ENCODE assay signal across 21 cellular contexts in the genomic region with DNA sequence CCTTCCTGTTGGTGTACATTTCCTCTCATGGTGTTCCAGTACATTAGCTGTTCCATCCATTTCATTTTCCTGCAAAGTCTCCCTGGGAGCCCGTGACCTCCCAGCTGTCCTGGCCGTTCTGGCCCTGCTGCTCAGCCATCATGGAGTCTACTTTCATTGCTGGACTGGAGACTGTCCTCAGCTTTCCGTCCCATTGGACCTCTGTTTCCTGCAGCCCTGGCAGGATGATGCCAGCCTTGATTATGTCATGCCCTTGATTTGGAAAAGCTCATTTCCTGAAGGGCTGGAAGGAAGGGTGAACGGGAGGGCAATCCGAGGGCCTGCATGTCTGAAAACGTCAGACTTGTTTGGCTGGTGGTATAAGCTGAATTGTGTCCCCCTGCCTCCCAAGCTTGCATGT.
DNase-seq lines count a peak whose midpoint lies in the region; ATAC-seq, FAIRE-seq and TF ChIP-seq lines count a peak whose summit lies in the region.
"Had no signal": no experiment of that assay in that cellular context is flagged by ENCODE, and none has a peak within 500 bp of the region (broad histone marks: within the 10 kb centered on the region; RNA-seq: fewer than 3 reads in every experiment).

No MANE protein-coding gene starts in this region.

- no peaks in the 10 kb centered on the region for H4K20me1 ChIP-seq in IMR-90 (ENCODE audit: insufficient read depth, low read length)
- no peaks in the 10 kb centered on the region for H4K20me1 ChIP-seq in endothelial cell of umbilical vein (replicated peaks; ENCODE audit: control insufficient read depth, extremely low read depth, insufficient read depth, low read length)

- in situ Hi-C loops in IMR-90 (cut with MboI; ENCODE audit: low sequenced_read_pairs) (no loop called here), transverse colon (cut with MboI; ENCODE audit: low pct_ligation_motif_present in 1 of 4, low pct_unique_long_range_greater_than_20kb in 1 of 4, low sequenced_read_pairs in 3 of 4) (no loop called here), KBM-7 (cut with MboI; ENCODE audit: low pct_unique_long_range_greater_than_20kb, low sequenced_read_pairs) (no loop called here)

- peak; percentile 12 for FAIRE-seq in endothelial cell of umbilical vein (lab: Jason Lieb, UNC)
- FAIRE-seq: A549, G401.6, GM12892, H54 had no signal

- H2AK9ac ChIP-seq in IMR-90 (replicated peaks; ENCODE audit: low read depth, low read length, poor library complexity), result no peak overlapping the region

- H3K79me1 ChIP-seq in IMR-90 (ENCODE audit: low read depth in 1 of 2, low read length in 2 of 2), result no peaks in the 10 kb centered on the region
- no peaks in the 10 kb centered on the region for H3K79me1 ChIP-seq in neuronal stem cell (ENCODE audit: low read depth, low read length)

- H2BK5ac ChIP-seq in IMR-90 (ENCODE audit: low read depth, low read length, poor library complexity, severe bottlenecking) (no peak overlapping the region), neuronal stem cell (ENCODE audit: low read length) (no peak overlapping the region)

- dilution Hi-C loops in IMR-90 (cut with HindIII; ENCODE audit: low sequenced_read_pairs, unreplicated experiment), result no loop called here
- dilution Hi-C loops in endothelial cell of umbilical vein (cut with MboI; ENCODE audit: extremely low pct_ligation_motif_present, low sequenced_read_pairs), result no loop called here

- no peak for TF ChIP-seq EP300 in transverse colon (IDR thresholded peaks at IDR 0.05; ENCODE audit: low read depth)

- no peak for TF ChIP-seq POLR2A in IMR-90 (IDR thresholded peaks at IDR 0.05; ENCODE audit: low read depth, low read length)
- TF ChIP-seq POLR2A in endothelial cell of umbilical vein (IDR thresholded peaks at IDR 0.05; ENCODE audit: low read depth, low read length), result no peak
- TF ChIP-seq POLR2A in transverse colon (IDR thresholded peaks at IDR 0.05), result no peak

- no peak overlapping the region for H2BK12ac ChIP-seq in neuronal stem cell (ENCODE audit: low read length)

- H3K36me3 ChIP-seq in IMR-90 (ENCODE audit: control insufficient read depth, insufficient read depth, low read length) (no peaks in the 10 kb centered on the region), endothelial cell of umbilical vein (ENCODE audit: control insufficient read depth in 2 of 2, extremely low read depth in 1 of 2, insufficient read depth in 2 of 2, low read length in 2 of 2) (no peaks in the 10 kb centered on the region), neuronal stem cell (replicated peaks in 1 of 2; ENCODE audit: control insufficient read depth in 2 of 2, insufficient read depth in 2 of 2, low read length in 2 of 2) (no peaks in the 10 kb centered on the region), transverse colon (no peaks in the 10 kb centered on the region), A673 (ENCODE audit: insufficient read depth, low read length, poor library complexity, severe bottlenecking) (no peaks in the 10 kb centered on the region)
- H3K36me3 ChIP-seq: HAP-1 had no signal

- H2BK15ac ChIP-seq in IMR-90 (ENCODE audit: low read depth, low read length) (no peak overlapping the region), neuronal stem cell (ENCODE audit: low read length) (no peak overlapping the region)

- no peaks in the 10 kb centered on the region for H3K79me2 ChIP-seq in endothelial cell of umbilical vein (ENCODE audit: control insufficient read depth, insufficient read depth, low read length)

- no peak overlapping the region for H3K14ac ChIP-seq in IMR-90 (replicated peaks; ENCODE audit: low read depth, low read length)
- no peak overlapping the region for H3K14ac ChIP-seq in neuronal stem cell (ENCODE audit: low read length)

- TF ChIP-seq CTCF in IMR-90 (conservative IDR thresholded peaks at IDR 0.05; ENCODE audit: low read depth, low read length), result no peak
- TF ChIP-seq CTCF in endothelial cell of umbilical vein (IDR thresholded peaks at IDR 0.05; ENCODE audit: extremely low read depth in 1 of 2, insufficient read depth in 1 of 2, low read depth in 1 of 2, low read length in 2 of 2), result no peak
- no peak for TF ChIP-seq CTCF in transverse colon (IDR thresholded peaks at IDR 0.05)
- no peak for TF ChIP-seq CTCF in A673 (conservative IDR thresholded peaks at IDR 0.05; ENCODE audit: low read depth, low read length)

- H3K9me3 ChIP-seq in IMR-90 (ENCODE audit: control insufficient read depth, insufficient read depth, low read length) (no peaks in the 10 kb centered on the region; the same call in 1 of the 2 replicates), endothelial cell of umbilical vein (replicated peaks; ENCODE audit: control insufficient read depth, insufficient read depth, low read length) (no peaks in the 10 kb centered on the region), neuronal stem cell (replicated peaks in 1 of 2; ENCODE audit: control insufficient read depth in 2 of 2, insufficient read depth in 1 of 2, low read depth in 1 of 2, low read length in 2 of 2) (peaks cover 0 to 8% of the 10 kb centered on the region in 2 donors), transverse colon (no peaks in the 10 kb centered on the region), A673 (ENCODE audit: low read depth, low read length, poor library complexity, severe bottlenecking) (no peaks in the 10 kb centered on the region)
- H3K9me3 ChIP-seq: A549, HAP-1 had no signal

- no TSS peak for BruUV-seq in IMR-90 (replicated peaks; lab: Mats Ljungman, UMichigan)
- no TSS peak for BruUV-seq in endothelial cell of umbilical vein (replicated peaks; lab: Mats Ljungman, UMichigan)
- BruUV-seq in A673 (replicated peaks; lab: Mats Ljungman, UMichigan), result no TSS peak

- H4K5ac ChIP-seq in IMR-90 (ENCODE audit: low read depth, low read length), result no peak overlapping the region

- no peak overlapping the region for H3K4ac ChIP-seq in IMR-90 (ENCODE audit: low read depth, low read length)
- no peak overlapping the region for H3K4ac ChIP-seq in neuronal stem cell (ENCODE audit: low read length)

- intact Hi-C loops in IMR-90 (cut with micrococcal nuclease) (no loop called here), endothelial cell of umbilical vein (cut with micrococcal nuclease) (no loop called here), transverse colon (cut with DNase I; ENCODE audit: low total_unique reads) (no loop called here), A673 (cut with micrococcal nuclease; ENCODE audit: unreplicated experiment) (no loop called here)

- H2BK120ac ChIP-seq in IMR-90 (ENCODE audit: low read depth, low read length) (no peak overlapping the region), neuronal stem cell (ENCODE audit: low read depth, low read length) (no peak overlapping the region)

- WGBS in IMR-90 (ENCODE audit: extremely low coverage in 2 of 2, insufficient read length in 1 of 2), 2 experiments, result 78% methylated on average over 4 of the region's 6 CpGs; no CpG with 5 or more reads in 1 of the 2 experiments
- WGBS in neuronal stem cell (ENCODE audit: extremely low coverage in 2 of 2, insufficient read length in 2 of 2, insufficient replicate concordance in 1 of 2), 2 donors, result no CpG with 5 or more reads among the region's 6 CpGs
- WGBS in transverse colon (ENCODE audit: low coverage in 1 of 2), 2 donors, result 66 to 71% methylated on average over 2 to 6 of the region's 6 CpGs

- no peak overlapping the region for H3K18ac ChIP-seq in IMR-90 (ENCODE audit: low read depth, low read length)
- H3K18ac ChIP-seq in neuronal stem cell (ENCODE audit: low read length), result no peak overlapping the region

- no peak overlapping the region for H4K8ac ChIP-seq in IMR-90 (ENCODE audit: low read depth in 2 of 2, low read length in 2 of 2)
- H4K8ac ChIP-seq in neuronal stem cell (ENCODE audit: low read depth, low read length), result no peak overlapping the region

- H2AK5ac ChIP-seq in IMR-90 (ENCODE audit: low read depth, low read length), result no peak overlapping the region
- H2AK5ac ChIP-seq in neuronal stem cell (ENCODE audit: low read depth, low read length), result peak overlapping the region; percentile 27

- DNase-seq in IMR-90 (no peak), endothelial cell of umbilical vein (ENCODE audit: low read depth, low spot score) (peak; percentile 38), neuronal stem cell (ENCODE audit: low spot score) (no peak), transverse colon (no peak), foreskin melanocyte (no peak), A673 (ENCODE audit: low spot score) (no peak), KBM-7 (no peak)
- DNase-seq: 8988T; C1 segment of cervical spinal cord; Calu3; CD4-positive, alpha-beta memory T cell; COR-L47; DMS53; DMS79 treated with DMSO at 0.1 percent for 48 hours; HFFc6 had no signal

- H3K23ac ChIP-seq in IMR-90 (ENCODE audit: low read depth, low read length) (no peak overlapping the region), neuronal stem cell (ENCODE audit: low read depth, low read length, poor library complexity) (no peak overlapping the region)

- H2AFZ ChIP-seq in IMR-90 (replicated peaks; ENCODE audit: low read length, poor library complexity) (peak overlapping the region; percentile 16), endothelial cell of umbilical vein (ENCODE audit: low read depth, low read length) (peak overlapping the region; percentile 62), neuronal stem cell (ENCODE audit: low read length) (no peak overlapping the region)
- H2AFZ ChIP-seq: GM23338 had no signal

- no peak for TF ChIP-seq RAD21 in IMR-90 (IDR thresholded peaks at IDR 0.05; ENCODE audit: low read length)

- H3K4me2 ChIP-seq in IMR-90 (ENCODE audit: low read depth, low read length) (no peak overlapping the region), endothelial cell of umbilical vein (ENCODE audit: insufficient read depth, low read length) (peak overlapping the region; percentile 30), neuronal stem cell (ENCODE audit: insufficient read depth, low read length, poor library complexity, severe bottlenecking) (no peak overlapping the region)
- H3K4me2 ChIP-seq: A549, GM23338 had no signal

- H3K56ac ChIP-seq in IMR-90 (ENCODE audit: extremely low read depth, insufficient read depth, low read length), result no peak overlapping the region

- H4K91ac ChIP-seq in IMR-90 (ENCODE audit: insufficient read depth, low read depth, low read length) (no peak overlapping the region), neuronal stem cell (ENCODE audit: low read depth, low read length, poor library complexity) (no peak overlapping the region)

- H3K4me3 ChIP-seq in IMR-90 (ENCODE audit: insufficient read depth, low read depth, low read length) (no peak overlapping the region), endothelial cell of umbilical vein (replicated peaks in 1 of 3; ENCODE audit: insufficient read depth in 1 of 3, low read depth in 1 of 3, low read length in 3 of 3) (no peak overlapping the region), neuronal stem cell (ENCODE audit: low read length in 2 of 2) (no peak overlapping the region), transverse colon (no peak overlapping the region), A673 (ENCODE audit: low read depth, low read length, poor library complexity, severe bottlenecking) (no peak overlapping the region)
- H3K4me3 ChIP-seq: A549, GM23338, HAP-1 had no signal

- no peak overlapping the region for H2BK20ac ChIP-seq in IMR-90 (ENCODE audit: low read depth, low read length)

- ATAC-seq in IMR-90 (ENCODE audit: low read depth), result no peak
- ATAC-seq: A549 had no signal

- H3K9ac ChIP-seq in IMR-90 (ENCODE audit: low read depth, low read length) (no peak overlapping the region), endothelial cell of umbilical vein (replicated peaks; ENCODE audit: extremely low read depth, insufficient read depth, low read length) (no peak overlapping the region), neuronal stem cell (ENCODE audit: low read depth, low read length, poor library complexity) (no peak overlapping the region)

- H3K27me3 ChIP-seq in IMR-90 (ENCODE audit: control insufficient read depth, insufficient read depth, low read length), result no peaks in the 10 kb centered on the region; the same call in 1 of the 2 replicates
- no peaks in the 10 kb centered on the region for H3K27me3 ChIP-seq in endothelial cell of umbilical vein (ENCODE audit: control insufficient read depth in 2 of 2, insufficient read depth in 2 of 2, low read length in 2 of 2)
- H3K27me3 ChIP-seq in neuronal stem cell (ENCODE audit: control insufficient read depth in 3 of 3, insufficient read depth in 3 of 3, low read depth in 1 of 3, low read length in 3 of 3), result no peaks in the 10 kb centered on the region
- no peaks in the 10 kb centered on the region for H3K27me3 ChIP-seq in transverse colon
- H3K27me3 ChIP-seq in A673 (replicated peaks; ENCODE audit: insufficient read depth, low read depth, low read length, poor library complexity), result no peaks in the 10 kb centered on the region

- POLR2A ChIA-PET in IMR-90 (lab: Charles Lee; ENCODE audit: unreplicated experiment), result no interaction called here
- POLR2A ChIA-PET in endothelial cell of umbilical vein (lab: Charles Lee), result no interaction called here
- POLR2A ChIA-PET in A673 (lab: Charles Lee; ENCODE audit: low non-redundant PET), result no interaction called here

- H3K9me1 ChIP-seq in IMR-90 (ENCODE audit: insufficient read depth, low read length) (no peaks in the 10 kb centered on the region), endothelial cell of umbilical vein (replicated peaks; ENCODE audit: control insufficient read depth, extremely low read depth, insufficient read depth, low read length) (no peaks in the 10 kb centered on the region)

- CTCF ChIA-PET in IMR-90 (lab: Yijun Ruan, JAX) (no interaction called here), endothelial cell of umbilical vein (lab: Charles Lee) (no interaction called here), A673 (lab: Charles Lee) (no interaction called here)

- no peaks in the 10 kb centered on the region for H3K4me1 ChIP-seq in IMR-90 (ENCODE audit: control insufficient read depth, insufficient read depth, low read length)
- peaks cover 11% of the 10 kb centered on the region for H3K4me1 ChIP-seq in endothelial cell of umbilical vein (ENCODE audit: control insufficient read depth, extremely low read depth, insufficient read depth, low read length)
- H3K4me1 ChIP-seq in neuronal stem cell (ENCODE audit: control insufficient read depth in 2 of 2, insufficient read depth in 1 of 2, low read depth in 1 of 2, low read length in 2 of 2), result peaks cover 6 to 16% of the 10 kb centered on the region in 2 donors
- H3K4me1 ChIP-seq in transverse colon, result no peaks in the 10 kb centered on the region
- no peaks in the 10 kb centered on the region for H3K4me1 ChIP-seq in A673 (ENCODE audit: insufficient read depth, low read length, poor library complexity, severe bottlenecking)
- H3K4me1 ChIP-seq: A549, HAP-1 had no signal

- no peak overlapping the region for H3K27ac ChIP-seq in IMR-90 (ENCODE audit: insufficient read depth, low read length)
- H3K27ac ChIP-seq in endothelial cell of umbilical vein (ENCODE audit: insufficient read depth, low read depth, low read length), result no peak overlapping the region
- no peak overlapping the region for H3K27ac ChIP-seq in neuronal stem cell (replicated peaks; ENCODE audit: low read length)
- H3K27ac ChIP-seq in transverse colon, result no peak overlapping the region
- no peak overlapping the region for H3K27ac ChIP-seq in A673 (ENCODE audit: low read depth, low read length, poor library complexity, severe bottlenecking)
- H3K27ac ChIP-seq: A549 had no signal
